24 cellular contexts compared by ENCODE assay signal in genomic region chr2:222196159-222196558, GRCh38.
"Had no signal": no experiment of that assay in that cellular context is flagged by ENCODE, and none has a peak within 500 bp of the region (broad histone marks: within the 10 kb centered on the region; RNA-seq: fewer than 3 reads in every experiment).

No MANE protein-coding gene starts in this region.

- FAIRE-seq: RCC 7860, TTC549 had no signal

- H3K4me1 Mint-ChIP-seq: activated CD4-positive, alpha-beta memory T cell treated with anti-CD3 and anti-CD28 coated beads, Interleukin-2, amount 10 ng/mL, durations not matched to agents 7 days and 5 days; activated CD4-positive, alpha-beta T cell treated with anti-CD3 and anti-CD28 coated beads, Interleukin-2, amount 10 ng/mL, durations not matched to agents 7 days and 5 days; activated naive CD4-positive, alpha-beta T cell treated with anti-CD3 and anti-CD28 coated beads, Interleukin-2, amount 10 ng/mL, durations not matched to agents 7 days and 5 days; activated naive CD8-positive, alpha-beta T cell treated with anti-CD3 and anti-CD28 coated beads for 36 hours; activated T-helper 17 cell treated with anti-CD3 and anti-CD28 coated beads, Interleukin-2, amount 50 U/mL, for 72 hours; central memory CD8-positive, alpha-beta T cell; T-helper 17 cell had no signal

- H3K36me3 Mint-ChIP-seq: activated naive CD4-positive, alpha-beta T cell treated with anti-CD3 and anti-CD28 coated beads, Interleukin-2, amount 10 ng/mL, durations not matched to agents 7 days and 5 days; activated naive CD8-positive, alpha-beta T cell treated with anti-CD3 and anti-CD28 coated beads for 36 hours had no signal

- H3K4me3 ChIP-seq: body of pancreas had no signal

- H3K27me3 Mint-ChIP-seq: activated CD4-positive, alpha-beta memory T cell treated with anti-CD3 and anti-CD28 coated beads, Interleukin-2, amount 10 ng/mL, durations not matched to agents 7 days and 5 days; activated CD4-positive, alpha-beta T cell treated with anti-CD3 and anti-CD28 coated beads, Interleukin-2, amount 10 ng/mL, durations not matched to agents 7 days and 5 days; activated naive CD4-positive, alpha-beta T cell treated with anti-CD3 and anti-CD28 coated beads, Interleukin-2, amount 10 ng/mL, durations not matched to agents 7 days and 5 days; activated naive CD8-positive, alpha-beta T cell treated with anti-CD3 and anti-CD28 coated beads for 36 hours; T-helper 17 cell had no signal

- H3K4me1 ChIP-seq: body of pancreas had no signal

- H3K9me3 Mint-ChIP-seq: activated CD4-positive, alpha-beta memory T cell treated with anti-CD3 and anti-CD28 coated beads, Interleukin-2, amount 10 ng/mL, durations not matched to agents 7 days and 5 days; activated CD4-positive, alpha-beta T cell treated with anti-CD3 and anti-CD28 coated beads, Interleukin-2, amount 10 ng/mL, durations not matched to agents 7 days and 5 days; activated naive CD4-positive, alpha-beta T cell treated with anti-CD3 and anti-CD28 coated beads, Interleukin-2, amount 10 ng/mL, durations not matched to agents 7 days and 5 days; activated naive CD8-positive, alpha-beta T cell treated with anti-CD3 and anti-CD28 coated beads for 36 hours; activated T-helper 17 cell treated with anti-CD3 and anti-CD28 coated beads, Interleukin-2, amount 50 U/mL, for 72 hours had no signal

- H3K9me3 ChIP-seq: body of pancreas had no signal

- DNase-seq: activated CD4-positive, alpha-beta memory T cell treated with anti-CD3 and anti-CD28 coated beads, Interleukin-2, amount 10 ng/mL, durations not matched to agents 7 days and 5 days; activated CD4-positive, alpha-beta T cell treated with anti-CD3 and anti-CD28 coated beads, Interleukin-2, amount 10 ng/mL, durations not matched to agents 7 days and 5 days; activated CD4-positive, CD25-positive, alpha-beta regulatory T cell; activated gamma-delta T cell treated with Interleukin-2 at 50 U/mL for 16 hours; activated naive CD4-positive, alpha-beta T cell treated with anti-CD3 and anti-CD28 coated beads, Interleukin-2, amount 10 ng/mL, durations not matched to agents 7 days and 5 days; activated naive CD8-positive, alpha-beta T cell treated with anti-CD3 and anti-CD28 coated beads for 36 hours; activated T-cell treated with anti-CD3 and anti-CD28 coated beads for 4 hours; activated T-cell treated with anti-CD3 and anti-CD28 coated beads, Interleukin-2, amount 50 U/mL, for 48 hours; body of pancreas; NCI-H1105 treated with DMSO at 0.1 percent for 48 hours; NCI-H146; NCI-H187 treated with DMSO at 0.1 percent for 48 hours; NCI-H2171 treated with DMSO at 0.1 percent for 48 hours; NCI-H226; NCI-H524; PC-3; SHP77 treated with DMSO at 0.1 percent for 48 hours; T-helper 17 cell; T-helper 9 cell had no signal

- H3K27ac ChIP-seq: body of pancreas, VCaP had no signal

- H3K27me3 ChIP-seq: body of pancreas had no signal

- H3K27ac Mint-ChIP-seq: activated CD4-positive, alpha-beta memory T cell treated with anti-CD3 and anti-CD28 coated beads, Interleukin-2, amount 10 ng/mL, durations not matched to agents 7 days and 5 days; activated CD4-positive, alpha-beta T cell treated with anti-CD3 and anti-CD28 coated beads, Interleukin-2, amount 10 ng/mL, durations not matched to agents 7 days and 5 days; activated naive CD4-positive, alpha-beta T cell treated with anti-CD3 and anti-CD28 coated beads, Interleukin-2, amount 10 ng/mL, durations not matched to agents 7 days and 5 days; activated naive CD8-positive, alpha-beta T cell treated with anti-CD3 and anti-CD28 coated beads for 36 hours; activated T-helper 17 cell treated with anti-CD3 and anti-CD28 coated beads, Interleukin-2, amount 50 U/mL, for 72 hours; T-helper 17 cell had no signal

- H3K4me3 Mint-ChIP-seq: activated CD4-positive, alpha-beta memory T cell treated with anti-CD3 and anti-CD28 coated beads, Interleukin-2, amount 10 ng/mL, durations not matched to agents 7 days and 5 days; activated CD4-positive, alpha-beta T cell treated with anti-CD3 and anti-CD28 coated beads, Interleukin-2, amount 10 ng/mL, durations not matched to agents 7 days and 5 days; activated naive CD4-positive, alpha-beta T cell treated with anti-CD3 and anti-CD28 coated beads, Interleukin-2, amount 10 ng/mL, durations not matched to agents 7 days and 5 days; activated naive CD8-positive, alpha-beta T cell treated with anti-CD3 and anti-CD28 coated beads for 36 hours; activated T-helper 17 cell treated with anti-CD3 and anti-CD28 coated beads, Interleukin-2, amount 50 U/mL, for 72 hours; central memory CD8-positive, alpha-beta T cell; T-helper 17 cell had no signal
